ENCODE assay signal across 9 cellular contexts in genomic region chr15:62118446-62118964, GRCh38. TPM values are rescaled to one million over a fixed set of nuclear protein-coding genes. Genes with fewer than 3 reads are reported as not detected.
A peak's percentile ranks its signal among the peaks of the same experiment; 100 is the strongest.
DNase-seq lines count a peak whose midpoint lies in the region; ATAC-seq and TF ChIP-seq lines count a peak whose summit lies in the region.
"Had no signal": no experiment of that assay in that cellular context is flagged by ENCODE, and none has a peak within 500 bp of the region (broad histone marks: within the 10 kb centered on the region; RNA-seq: fewer than 3 reads in every experiment).

No MANE protein-coding gene starts in this region.

- H3K27ac ChIP-seq in DND-41 (ENCODE audit: low read length) (peak overlapping the region; percentile 80), epithelial cell of prostate (peak overlapping the region; percentile 89)

- no peaks in the 10 kb centered on the region for H3K9me3 ChIP-seq in DND-41 (ENCODE audit: insufficient read depth, low read length, severe bottlenecking)

- ATAC-seq in DND-41 (ENCODE audit: insufficient read depth, low read depth) = no peak
- no peak for ATAC-seq in HG03039 (IDR thresholded peaks at IDR 0.05; ENCODE audit: unreplicated experiment)

- H3K4me1 ChIP-seq in DND-41 (ENCODE audit: insufficient read depth, low read length) = peaks cover 38% of the 10 kb centered on the region

- DNase-seq in DND-41 (no peak), RPMI7951 (ENCODE audit: low read depth) (peak; percentile 37), epithelial cell of prostate (ENCODE audit: low read depth, low spot score) (no peak), retinal pigment epithelial cell (ENCODE audit: low read depth) (peak; percentile 40), NCI-H2196 (lab: John Stamatoyannopoulos, UW; ENCODE audit: unreplicated experiment) (no peak), NCI-H2227 treated with DMSO at 0.1 percent for 48 hours (lab: John Stamatoyannopoulos, UW) (no peak), NCI-H2171 treated with DMSO at 0.1 percent for 48 hours (lab: John Stamatoyannopoulos, UW) (no peak)

- TF ChIP-seq CTCF in DND-41 (IDR thresholded peaks at IDR 0.05; ENCODE audit: borderline replicate concordance, extremely low read depth, low read length, poor library complexity, severe bottlenecking) (no peak), retinal pigment epithelial cell (conservative IDR thresholded peaks at IDR 0.05; ENCODE audit: low read depth, low read length) (no peak)

- peak overlapping the region; percentile 45 for H3K9ac ChIP-seq in DND-41 (ENCODE audit: low read depth, low read length)

- no peaks in the 10 kb centered on the region for H4K20me1 ChIP-seq in DND-41 (ENCODE audit: insufficient read depth, low read length)

- H3K36me3 ChIP-seq in DND-41 (ENCODE audit: insufficient read depth, low read length) = no peaks in the 10 kb centered on the region

- peak overlapping the region; percentile 50 for H3K4me2 ChIP-seq in DND-41 (ENCODE audit: insufficient read depth, low read length)

- H2AFZ ChIP-seq in DND-41 (ENCODE audit: low read depth, low read length) = peak overlapping the region; percentile 60; the same call in 1 of the 2 replicates

- H3K4me3 ChIP-seq in DND-41 (ENCODE audit: low read depth in 1 of 2, low read length in 2 of 2) (peak overlapping the region in 1 of 2 experiments; percentile 37; a peak in 1 of 4 replicates), retinal pigment epithelial cell (ENCODE audit: low read length) (no peak overlapping the region)

- no peaks in the 10 kb centered on the region for H3K79me2 ChIP-seq in DND-41 (ENCODE audit: insufficient read depth, low read length)

- H3K27me3 ChIP-seq in DND-41 (ENCODE audit: insufficient read depth, low read length, poor library complexity) = no peaks in the 10 kb centered on the region

RNA-seq across cellular contexts. Expression of gene C2CD4B, which starts 46.6 kb away (rescaled TPM):
- total RNA-seq in RPMI7951 (2014; rRNA removed; shearing (Covaris generic)) = not detected in 2 replicates

RNA-seq across cellular contexts. Expression of gene C2CD4A, which starts 51.7 kb away (rescaled TPM):
- total RNA-seq in RPMI7951 (2014; rRNA removed; shearing (Covaris generic)) = not detected in 2 replicates
- total RNA-seq: H1 had no signal

RNA-seq across cellular contexts. Expression of gene VPS13C, which starts 58.3 kb away (rescaled TPM):
- 20.9 and 30.3 TPM in 2 replicates for total RNA-seq in RPMI7951 (2014; rRNA removed; shearing (Covaris generic))

Comparison
In these comparisons a context has a peak if more than half of its experiments do, and no peak if none do; other contexts are left out.
1. DNase-seq: peak in RPMI7951 (single experiment) and retinal pigment epithelial cell (single experiment); none in DND-41 (single experiment), epithelial cell of prostate (single experiment), NCI-H2196 (single experiment), NCI-H2227 treated with DMSO at 0.1 percent for 48 hours (single experiment) and NCI-H2171 treated with DMSO at 0.1 percent for 48 hours (single experiment).